8 cellular contexts compared by ENCODE assay signal in the genomic region with DNA sequence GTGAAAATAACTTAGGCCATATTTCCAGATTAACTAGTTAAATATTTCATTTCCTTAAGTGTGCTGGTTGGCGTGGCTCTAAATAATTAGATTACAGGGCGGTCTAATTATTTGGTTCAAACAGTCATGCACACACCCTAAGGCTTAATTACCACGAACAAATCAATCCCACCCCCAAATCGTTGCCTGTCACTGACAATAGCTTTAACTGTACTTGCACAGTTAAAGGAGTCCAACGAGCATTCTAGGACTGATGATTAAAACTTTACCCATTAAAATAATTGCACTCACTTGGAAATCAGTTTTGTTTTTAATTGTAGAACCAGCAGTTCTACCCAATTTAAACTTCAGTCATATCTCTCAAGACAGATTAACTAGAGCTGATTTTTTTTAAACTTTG. TPM values are rescaled to one million over a fixed set of nuclear protein-coding genes. Genes with fewer than 3 reads are reported as not detected.
A peak's percentile ranks its signal among the peaks of the same experiment; 100 is the strongest.
DNase-seq lines count a peak whose midpoint lies in the region; ATAC-seq, FAIRE-seq and TF ChIP-seq lines count a peak whose summit lies in the region.

No MANE protein-coding gene starts in this region.

- no peak overlapping the region for H3K9ac ChIP-seq in IMR-90 (ENCODE audit: low read depth, low read length)

- no peak overlapping the region for H4K91ac ChIP-seq in IMR-90 (ENCODE audit: insufficient read depth, low read depth, low read length)

- no peak overlapping the region for H3K23ac ChIP-seq in IMR-90 (ENCODE audit: low read depth, low read length)

- H3K27me3 ChIP-seq in IMR-90 (ENCODE audit: control insufficient read depth, insufficient read depth, low read length): peaks cover 4% of the 10 kb centered on the region
- no peaks in the 10 kb centered on the region for H3K27me3 ChIP-seq in body of pancreas

- intact Hi-C loops in CD14-positive monocyte (cut with micrococcal nuclease): no loop called here
- intact Hi-C loops in IMR-90 (cut with micrococcal nuclease): no loop called here
- intact Hi-C loops in body of pancreas (cut with DNase I): no loop called here

- H3K56ac ChIP-seq in IMR-90 (ENCODE audit: extremely low read depth, insufficient read depth, low read length): no peak overlapping the region

- H3K27me3 Mint-ChIP-seq in CD14-positive monocyte (ENCODE audit: low read depth in 3 of 3): no peaks in the 10 kb centered on the region
- no peaks in the 10 kb centered on the region for H3K27me3 Mint-ChIP-seq in naive B cell

- no peak overlapping the region for H3K14ac ChIP-seq in IMR-90 (replicated peaks; ENCODE audit: low read depth, low read length)

- H4K8ac ChIP-seq in IMR-90 (ENCODE audit: low read depth in 2 of 2, low read length in 2 of 2): no peak overlapping the region; a peak in 1 of 4 replicates

- H3K36me3 Mint-ChIP-seq in CD14-positive monocyte: no peaks in the 10 kb centered on the region
- peaks cover 4 to 7% of the 10 kb centered on the region in 2 donors for H3K36me3 Mint-ChIP-seq in naive B cell

- dilution Hi-C loops in IMR-90 (cut with HindIII; ENCODE audit: low sequenced_read_pairs, unreplicated experiment): no loop called here

- H3K18ac ChIP-seq in IMR-90 (ENCODE audit: low read depth, low read length): no peak overlapping the region

- H2AK5ac ChIP-seq in IMR-90 (ENCODE audit: low read depth, low read length): no peak overlapping the region

- H2BK20ac ChIP-seq in IMR-90 (ENCODE audit: low read depth, low read length): no peak overlapping the region

- CTCF ChIA-PET in IMR-90 (lab: Yijun Ruan, JAX): interaction anchor here (1.2 to 1.5 kb wide), 3 partner anchors 11 to 14 kb away, joined by 3 to 11 read pairs (median 4); no protein-coding TSS in a partner anchor

- H3K36me3 ChIP-seq in IMR-90 (ENCODE audit: control insufficient read depth, insufficient read depth, low read length): no peaks in the 10 kb centered on the region
- H3K36me3 ChIP-seq in body of pancreas (replicated peaks in 1 of 2; ENCODE audit: insufficient read depth in 1 of 2, low read depth in 2 of 2): no peaks in the 10 kb centered on the region

- FAIRE-seq in HTR-8/SVneo (lab: Jason Lieb, UNC): no peak

- no peak overlapping the region for H2AFZ ChIP-seq in IMR-90 (replicated peaks; ENCODE audit: low read length, poor library complexity)

- H2BK120ac ChIP-seq in IMR-90 (ENCODE audit: low read depth, low read length): no peak overlapping the region

- H3K4me3 ChIP-seq in IMR-90 (ENCODE audit: insufficient read depth, low read depth, low read length) (no peak overlapping the region), body of pancreas (no peak overlapping the region)

- H4K5ac ChIP-seq in IMR-90 (ENCODE audit: low read depth, low read length): no peak overlapping the region

- no peaks in the 10 kb centered on the region for H3K4me1 ChIP-seq in IMR-90 (ENCODE audit: control insufficient read depth, insufficient read depth, low read length)
- H3K4me1 ChIP-seq in body of pancreas: peaks cover 25% of the 10 kb centered on the region

- no peaks in the 10 kb centered on the region for H3K9me3 Mint-ChIP-seq in CD14-positive monocyte
- peaks cover 2 to 7% (median 5%) of the 10 kb centered on the region in 7 donors for H3K9me3 Mint-ChIP-seq in naive B cell

- H3K9me1 ChIP-seq in IMR-90 (ENCODE audit: insufficient read depth, low read length): no peaks in the 10 kb centered on the region

- BruUV-seq in IMR-90 (replicated peaks; lab: Mats Ljungman, UMichigan): no TSS peak

- in situ Hi-C loops in IMR-90 (cut with MboI; ENCODE audit: low sequenced_read_pairs): no loop called here

- TF ChIP-seq CTCF in CD14-positive monocyte (IDR thresholded peaks at IDR 0.05): no peak
- no peak for TF ChIP-seq CTCF in IMR-90 (conservative IDR thresholded peaks at IDR 0.05; ENCODE audit: low read depth, low read length)
- no peak for TF ChIP-seq CTCF in body of pancreas (IDR thresholded peaks at IDR 0.05)

- H2BK5ac ChIP-seq in IMR-90 (ENCODE audit: low read depth, low read length, poor library complexity, severe bottlenecking): no peak overlapping the region

- H3K79me1 ChIP-seq in IMR-90 (ENCODE audit: low read depth in 1 of 2, low read length in 2 of 2): peaks cover 3 to 9% of the 10 kb centered on the region in 2 experiments; a peak in 2 of 4 replicates

- POLR2A ChIA-PET in IMR-90 (lab: Charles Lee; ENCODE audit: unreplicated experiment): no interaction called here

- H3K4me3 Mint-ChIP-seq in CD14-positive monocyte: peak overlapping the region; percentile 90 to 98
- peak overlapping the region in 7 of 8 donors; percentile 87 to 98 (median 94) for H3K4me3 Mint-ChIP-seq in naive B cell

- H3K4ac ChIP-seq in IMR-90 (ENCODE audit: low read depth, low read length): no peak overlapping the region

- TF ChIP-seq RAD21 in IMR-90 (IDR thresholded peaks at IDR 0.05; ENCODE audit: low read length): no peak

- ATAC-seq in IMR-90 (ENCODE audit: low read depth) (no peak), body of pancreas (no peak), naive B cell (ENCODE audit: low read depth in 2 of 2) (no peak), HG02973 (IDR thresholded peaks at IDR 0.05; ENCODE audit: unreplicated experiment) (no peak)

- H2BK15ac ChIP-seq in IMR-90 (ENCODE audit: low read depth, low read length): no peak overlapping the region

- TF ChIP-seq POLR2A in IMR-90 (IDR thresholded peaks at IDR 0.05; ENCODE audit: low read depth, low read length) (no peak), body of pancreas (IDR thresholded peaks at IDR 0.05) (no peak)

- H3K4me1 Mint-ChIP-seq in CD14-positive monocyte (peaks cover 30% of the 10 kb centered on the region), naive B cell (peaks cover 30 to 37% (median 32%) of the 10 kb centered on the region in 3 donors)

- no peaks in the 10 kb centered on the region for H4K20me1 ChIP-seq in IMR-90 (ENCODE audit: insufficient read depth, low read length)

- H3K9me3 ChIP-seq in IMR-90 (ENCODE audit: control insufficient read depth, insufficient read depth, low read length) (no peaks in the 10 kb centered on the region), body of pancreas (no peaks in the 10 kb centered on the region)

- H3K27ac Mint-ChIP-seq in CD14-positive monocyte (no peak overlapping the region), naive B cell (peak overlapping the region in 3 of 6 donors; percentile 92 to 98 (median 95))

- no peak overlapping the region for H2AK9ac ChIP-seq in IMR-90 (replicated peaks; ENCODE audit: low read depth, low read length, poor library complexity)

- no CpG with 5 or more reads among the region's 5 CpGs for WGBS in IMR-90 (ENCODE audit: extremely low coverage in 2 of 2, insufficient read length in 1 of 2), 2 experiments
- 21 to 22% methylated on average over 5 of the region's 5 CpGs for whole genome bisulfite sequencing in body of pancreas, 2 donors

- H3K27ac ChIP-seq in IMR-90 (ENCODE audit: insufficient read depth, low read length): no peak overlapping the region
- peak overlapping the region in 3 of 4 donors; percentile 92 to 99 (median 94) for H3K27ac ChIP-seq in body of pancreas

- H3K4me2 ChIP-seq in IMR-90 (ENCODE audit: low read depth, low read length): peak overlapping the region; percentile 62; the same call in 1 of the 2 replicates

- DNase-seq in CD14-positive monocyte (ENCODE audit: low spot score): no peak
- no peak for DNase-seq in IMR-90
- DNase-seq in body of pancreas: no peak
- no peak for DNase-seq in naive B cell
- no peak for DNase-seq in HTR-8/SVneo (ENCODE audit: insufficient read length, low spot score)
- no peak for DNase-seq in C1 segment of cervical spinal cord (lab: John Stamatoyannopoulos, UW)
- no peak for DNase-seq in NCI-H2227 treated with DMSO at 0.1 percent for 48 hours (lab: John Stamatoyannopoulos, UW)

TF ChIP-seq in IMR-90, 13 proteins besides CTCF, POLR2A, EP300 and RAD21:
- no peak for TF ChIP-seq FOS (IDR thresholded peaks at IDR 0.05; ENCODE audit: low read depth, low read length)
- TF ChIP-seq CEBPB (IDR thresholded peaks at IDR 0.05; ENCODE audit: low read depth, low read length): no peak
- TF ChIP-seq SMC3 (IDR thresholded peaks at IDR 0.05; ENCODE audit: low read depth, low read length): no peak
- TF ChIP-seq, protein P1, sequence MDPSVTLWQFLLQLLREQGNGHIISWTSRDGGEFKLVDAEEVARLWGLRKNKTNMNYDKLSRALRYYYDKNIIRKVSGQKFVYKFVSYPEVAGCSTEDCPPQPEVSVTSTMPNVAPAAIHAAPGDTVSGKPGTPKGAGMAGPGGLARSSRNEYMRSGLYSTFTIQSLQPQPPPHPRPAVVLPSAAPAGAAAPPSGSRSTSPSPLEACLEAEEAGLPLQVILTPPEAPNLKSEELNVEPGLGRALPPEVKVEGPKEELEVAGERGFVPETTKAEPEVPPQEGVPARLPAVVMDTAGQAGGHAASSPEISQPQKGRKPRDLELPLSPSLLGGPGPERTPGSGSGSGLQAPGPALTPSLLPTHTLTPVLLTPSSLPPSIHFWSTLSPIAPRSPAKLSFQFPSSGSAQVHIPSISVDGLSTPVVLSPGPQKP (IDR thresholded peaks at IDR 0.05; ENCODE audit: borderline replicate concordance, low read depth, low read length): no peak
- no peak for TF ChIP-seq CHD1 (IDR thresholded peaks at IDR 0.05; ENCODE audit: low read depth, low read length)
- TF ChIP-seq NFE2L2 (IDR thresholded peaks at IDR 0.05; ENCODE audit: low read depth, low read length): no peak
- TF ChIP-seq RFX5 (IDR thresholded peaks at IDR 0.05; ENCODE audit: low read depth, low read length): no peak
- no peak for TF ChIP-seq MXI1 (IDR thresholded peaks at IDR 0.05; ENCODE audit: borderline replicate concordance, low read depth, low read length)
- no peak for TF ChIP-seq MAFK (IDR thresholded peaks at IDR 0.05; ENCODE audit: low read depth, low read length)
- TF ChIP-seq BHLHE40 (IDR thresholded peaks at IDR 0.05; ENCODE audit: low read depth, low read length): no peak
- no peak for TF ChIP-seq MAZ (IDR thresholded peaks at IDR 0.05; ENCODE audit: borderline replicate concordance, low read depth, low read length)
- no peak for TF ChIP-seq RCOR1 (IDR thresholded peaks at IDR 0.05; ENCODE audit: insufficient replicate concordance, low read length)

RNA-seq across cellular contexts. Expression of a gene that starts 1.5 kb away (rescaled TPM):
- polyA plus RNA-seq in CD14-positive monocyte: 1 to 10 TPM; 2.3 to 4.2 TPM
- total RNA-seq in IMR-90 (2012; rRNA removed): 3.4 and 4.4 TPM in 2 replicates
- polyA plus RNA-seq in IMR-90 (2012; rRNA removed): 1.0 and 1.2 TPM in 2 replicates
- polyA plus RNA-seq in IMR-90 (2012; cell fraction: cytosol; rRNA removed): 0.32 and 0.75 TPM in 2 replicates
- 3.5 and 6.8 TPM in 2 replicates for polyA plus RNA-seq in IMR-90 (2012; cell fraction: nucleus; rRNA removed; ENCODE audit: low replicate concordance)
- total RNA-seq in body of pancreas: 10 to 100 TPM in 1 of 2 donors, 1 to 10 TPM in 1; 6.2 to 13.5 TPM
- polyA plus RNA-seq in naive B cell (ENCODE audit: low read depth in 6 of 6): 10 to 100 TPM; 12.2 to 23.6 (median 20.0) TPM
